ENCODE assay signal across 20 cellular contexts in genomic region chr19:23527797-23528196, GRCh38.
DNase-seq lines count a peak whose midpoint lies in the region; ATAC-seq and TF ChIP-seq lines count a peak whose summit lies in the region.
"Had no signal": no experiment of that assay in that cellular context is flagged by ENCODE, and none has a peak within 500 bp of the region (broad histone marks: within the 10 kb centered on the region; RNA-seq: fewer than 3 reads in every experiment).

No MANE protein-coding gene starts in this region.

- peaks cover 9 to 15% of the 10 kb centered on the region in 2 donors for H3K9me3 Mint-ChIP-seq in activated T-cell treated with anti-CD3 and anti-CD28 coated beads, Interleukin-2, amount 50 U/mL, for 72 hours
- H3K9me3 Mint-ChIP-seq in activated naive CD8-positive, alpha-beta T cell treated with anti-CD3 and anti-CD28 coated beads, Interleukin-2, amount 50 U/mL, for 24 hours: peaks cover 36% of the 10 kb centered on the region

- peak; percentile 89 to 95 for ATAC-seq in activated T-cell treated with anti-CD3 and anti-CD28 coated beads, Interleukin-2, amount 50 U/mL, for 72 hours (replicated peaks in 1 of 2)
- ATAC-seq in GM18520 (IDR thresholded peaks at IDR 0.05; ENCODE audit: unreplicated experiment): peak; percentile 48
- ATAC-seq in activated naive CD8-positive, alpha-beta T cell treated with anti-CD3 and anti-CD28 coated beads, Interleukin-2, amount 50 U/mL, for 24 hours: peak; percentile 46
- no peak for ATAC-seq in GM18873 (IDR thresholded peaks at IDR 0.05; ENCODE audit: low FRiP score, unreplicated experiment)
- ATAC-seq: activated CD8-positive, alpha-beta memory T cell treated with anti-CD3 and anti-CD28 coated beads, Interleukin-2, amount 10 ng/mL, durations not matched to agents 7 days and 5 days; body of pancreas had no signal

- H3K36me3 ChIP-seq in esophagus squamous epithelium: no peaks in the 10 kb centered on the region
- H3K36me3 ChIP-seq: neutrophil had no signal

- WGBS in esophagus squamous epithelium, 2 donors: 48 to 74% methylated on average over 2 of the region's 2 CpGs

- no peaks in the 10 kb centered on the region for H3K4me1 ChIP-seq in esophagus squamous epithelium
- H3K4me1 ChIP-seq: body of pancreas had no signal

- no peak overlapping the region for H3K4me3 ChIP-seq in esophagus squamous epithelium
- H3K4me3 ChIP-seq: body of pancreas had no signal

- H3K27ac Mint-ChIP-seq in activated T-cell treated with anti-CD3 and anti-CD28 coated beads, Interleukin-2, amount 50 U/mL, for 72 hours: no peak overlapping the region
- H3K27ac Mint-ChIP-seq in activated naive CD8-positive, alpha-beta T cell treated with anti-CD3 and anti-CD28 coated beads, Interleukin-2, amount 50 U/mL, for 24 hours: no peak overlapping the region
- H3K27ac Mint-ChIP-seq: activated CD8-positive, alpha-beta memory T cell treated with anti-CD3 and anti-CD28 coated beads, Interleukin-2, amount 10 ng/mL, durations not matched to agents 7 days and 5 days had no signal

- no peak for TF ChIP-seq POLR2A in esophagus squamous epithelium (IDR thresholded peaks at IDR 0.05)

- intact Hi-C loops in esophagus squamous epithelium (cut with DNase I): no loop called here

- H3K36me3 Mint-ChIP-seq in activated T-cell treated with anti-CD3 and anti-CD28 coated beads, Interleukin-2, amount 50 U/mL, for 72 hours (ENCODE audit: insufficient read depth in 2 of 2): peaks cover 6 to 10% of the 10 kb centered on the region in 2 donors
- H3K36me3 Mint-ChIP-seq in activated naive CD8-positive, alpha-beta T cell treated with anti-CD3 and anti-CD28 coated beads, Interleukin-2, amount 50 U/mL, for 24 hours (ENCODE audit: low read depth): peaks cover under 1% of the 10 kb centered on the region
- H3K36me3 Mint-ChIP-seq: CD4-positive, CD25-positive, alpha-beta regulatory T cell had no signal

- no peak overlapping the region for H3K27ac ChIP-seq in esophagus squamous epithelium
- H3K27ac ChIP-seq: body of pancreas, neutrophil, VCaP had no signal

- H3K4me3 Mint-ChIP-seq in activated T-cell treated with anti-CD3 and anti-CD28 coated beads, Interleukin-2, amount 50 U/mL, for 72 hours: peak overlapping the region in 1 of 2 donors; percentile 29
- no peak overlapping the region for H3K4me3 Mint-ChIP-seq in activated naive CD8-positive, alpha-beta T cell treated with anti-CD3 and anti-CD28 coated beads, Interleukin-2, amount 50 U/mL, for 24 hours
- H3K4me3 Mint-ChIP-seq: activated CD8-positive, alpha-beta memory T cell treated with anti-CD3 and anti-CD28 coated beads, Interleukin-2, amount 10 ng/mL, durations not matched to agents 7 days and 5 days; CD4-positive, CD25-positive, alpha-beta regulatory T cell had no signal

- H3K4me1 Mint-ChIP-seq in activated T-cell treated with anti-CD3 and anti-CD28 coated beads, Interleukin-2, amount 50 U/mL, for 72 hours (ENCODE audit: low read depth): no peaks in the 10 kb centered on the region
- H3K4me1 Mint-ChIP-seq in activated naive CD8-positive, alpha-beta T cell treated with anti-CD3 and anti-CD28 coated beads, Interleukin-2, amount 50 U/mL, for 24 hours: no peaks in the 10 kb centered on the region
- H3K4me1 Mint-ChIP-seq: activated CD8-positive, alpha-beta memory T cell treated with anti-CD3 and anti-CD28 coated beads, Interleukin-2, amount 10 ng/mL, durations not matched to agents 7 days and 5 days had no signal

- peak; percentile 18 to 27 for DNase-seq in activated T-cell treated with anti-CD3 and anti-CD28 coated beads, Interleukin-2, amount 50 U/mL, for 72 hours
- no peak for DNase-seq in activated T-cell treated with anti-CD3 and anti-CD28 coated beads for 4 hours
- DNase-seq in HT1080 (ENCODE audit: low read depth): peak; percentile 66
- DNase-seq in activated naive CD8-positive, alpha-beta T cell treated with anti-CD3 and anti-CD28 coated beads, Interleukin-2, amount 50 U/mL, for 24 hours: no peak
- no peak for DNase-seq in germinal center (ENCODE audit: low spot score)
- DNase-seq in esophagus squamous epithelium (lab: John Stamatoyannopoulos, UW): no peak
- DNase-seq: activated CD8-positive, alpha-beta memory T cell treated with anti-CD3 and anti-CD28 coated beads, Interleukin-2, amount 10 ng/mL, durations not matched to agents 7 days and 5 days; body of pancreas; CD4-positive, CD25-positive, alpha-beta regulatory T cell; cortex of kidney; DMS79; H7; NCI-H1694; NK-92 treated with Interleukin-12 subunit alpha and Interleukin-12 subunit beta, amount 100 ng/mL, for 24 hours; Right ventricle myocardium superior; substantia nigra had no signal

- H3K27me3 Mint-ChIP-seq in activated T-cell treated with anti-CD3 and anti-CD28 coated beads, Interleukin-2, amount 50 U/mL, for 72 hours (ENCODE audit: low read depth): no peaks in the 10 kb centered on the region
- H3K27me3 Mint-ChIP-seq in activated naive CD8-positive, alpha-beta T cell treated with anti-CD3 and anti-CD28 coated beads, Interleukin-2, amount 50 U/mL, for 24 hours: no peaks in the 10 kb centered on the region
- H3K27me3 Mint-ChIP-seq: activated CD8-positive, alpha-beta memory T cell treated with anti-CD3 and anti-CD28 coated beads, Interleukin-2, amount 10 ng/mL, durations not matched to agents 7 days and 5 days; CD4-positive, CD25-positive, alpha-beta regulatory T cell had no signal

- no peaks in the 10 kb centered on the region for H3K27me3 ChIP-seq in esophagus squamous epithelium
- H3K27me3 ChIP-seq: body of pancreas, neutrophil had no signal

- peaks cover 0 to 10% (median 0%) of the 10 kb centered on the region in 3 donors for H3K9me3 ChIP-seq in esophagus squamous epithelium
- H3K9me3 ChIP-seq: neutrophil had no signal

- TF ChIP-seq CTCF in esophagus squamous epithelium (IDR thresholded peaks at IDR 0.05): no peak

Comparison
In these comparisons a context has a peak if more than half of its experiments do, and no peak if none do; other contexts are left out.
1. DNase-seq: peak in activated T-cell treated with anti-CD3 and anti-CD28 coated beads, Interleukin-2, amount 50 U/mL, for 72 hours (2 of 2) and HT1080 (single experiment); none in activated T-cell treated with anti-CD3 and anti-CD28 coated beads for 4 hours (single experiment), activated naive CD8-positive, alpha-beta T cell treated with anti-CD3 and anti-CD28 coated beads, Interleukin-2, amount 50 U/mL, for 24 hours (single experiment), germinal center (single experiment) and esophagus squamous epithelium (single experiment).